Comparison of ENCODE assay signal across 1 cellular context in the genomic region with DNA sequence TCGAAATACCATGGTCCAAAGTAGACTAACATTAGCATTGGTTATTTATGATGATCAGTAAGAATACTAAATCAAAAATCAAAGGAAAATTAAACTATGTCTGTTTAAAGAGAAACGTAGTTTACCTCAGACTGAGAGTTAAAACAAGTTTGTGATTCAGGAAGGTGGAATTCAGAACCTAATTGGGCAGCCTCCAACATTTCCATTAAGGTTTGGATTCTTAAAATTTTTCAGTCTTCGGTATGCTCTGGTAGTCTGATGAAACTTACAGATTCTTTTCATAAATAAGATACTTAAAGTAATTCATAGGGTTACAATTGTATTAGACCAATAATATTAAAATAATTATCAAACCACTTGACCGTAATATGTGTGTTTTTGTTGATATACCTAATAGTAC.
A peak's percentile ranks its signal among the peaks of the same experiment; 100 is the strongest.
TF ChIP-seq lines count a peak whose summit lies in the region.

No MANE protein-coding gene starts in this region.

TF ChIP-seq in IMR-90, 13 proteins besides CTCF, POLR2A, EP300 and RAD21 (continued from another document):
- TF ChIP-seq, protein P1, sequence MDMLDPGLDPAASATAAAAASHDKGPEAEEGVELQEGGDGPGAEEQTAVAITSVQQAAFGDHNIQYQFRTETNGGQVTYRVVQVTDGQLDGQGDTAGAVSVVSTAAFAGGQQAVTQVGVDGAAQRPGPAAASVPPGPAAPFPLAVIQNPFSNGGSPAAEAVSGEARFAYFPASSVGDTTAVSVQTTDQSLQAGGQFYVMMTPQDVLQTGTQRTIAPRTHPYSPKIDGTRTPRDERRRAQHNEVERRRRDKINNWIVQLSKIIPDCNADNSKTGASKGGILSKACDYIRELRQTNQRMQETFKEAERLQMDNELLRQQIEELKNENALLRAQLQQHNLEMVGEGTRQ (IDR thresholded peaks at IDR 0.05; ENCODE audit: low read depth, low read length), result no peak
- 0 out of 2 replicates have a peak, but pooled peaks have one; percentile 14 for TF ChIP-seq CEBPB (IDR thresholded peaks at IDR 0.05; ENCODE audit: low read depth, low read length)
- TF ChIP-seq SMC3 (IDR thresholded peaks at IDR 0.05; ENCODE audit: low read depth, low read length), result no peak
- no peak for TF ChIP-seq MXI1 (IDR thresholded peaks at IDR 0.05; ENCODE audit: borderline replicate concordance, low read depth, low read length)
TF ChIP-seq in IMR-90: peak in this region for 1.
